ENCODE assay signal across 8 cellular contexts in genomic region chr1:19311503-19311930, GRCh38. TPM values are rescaled to one million over a fixed set of nuclear protein-coding genes. Genes with fewer than 3 reads are reported as not detected.
DNase-seq lines count a peak whose midpoint lies in the region; ATAC-seq lines count a peak whose summit lies in the region.

No MANE protein-coding gene starts in this region.

- H3K9ac ChIP-seq in HUES48 (ENCODE audit: low read depth, low read length) (peak overlapping the region; percentile 73; the same call in 1 of the 2 replicates), adipocyte (ENCODE audit: low read length) (peak overlapping the region; percentile 94), iPS-20b (ENCODE audit: low read depth, low read length) (peak overlapping the region; percentile 80)

- H3K27me3 ChIP-seq in HUES48 (ENCODE audit: control insufficient read depth, insufficient read depth, low read length): peaks cover 9% of the 10 kb centered on the region
- no peaks in the 10 kb centered on the region for H3K27me3 ChIP-seq in adipocyte (replicated peaks; ENCODE audit: control insufficient read depth, insufficient read depth, low read length)
- H3K27me3 ChIP-seq in iPS-20b (ENCODE audit: insufficient read depth, low read length): peaks cover 11% of the 10 kb centered on the region

- H3K27ac ChIP-seq in HUES48 (ENCODE audit: low read depth, low read length): no peak overlapping the region
- H3K27ac ChIP-seq in iPS-20b (ENCODE audit: low read length): no peak overlapping the region

- peak overlapping the region; percentile 89 for H3K27ac Mint-ChIP-seq in activated CD4-positive, alpha-beta T cell treated with anti-CD3 and anti-CD28 coated beads, Interleukin-2, amount 10 ng/mL, durations not matched to agents 24 days and 14 days
- peak overlapping the region; percentile 83 for H3K27ac Mint-ChIP-seq in stimulated activated effector memory CD8-positive, alpha-beta T cell treated with anti-CD3 and anti-CD28 coated beads, Interleukin-12 subunit alpha, Interleukin-12 subunit beta, amount 100 ng/mL, for 72 hours

- H3K9me3 ChIP-seq in HUES48 (ENCODE audit: control insufficient read depth, insufficient read depth, low read length): no peaks in the 10 kb centered on the region
- H3K9me3 ChIP-seq in adipocyte (ENCODE audit: control insufficient read depth, low read length): no peaks in the 10 kb centered on the region
- H3K9me3 ChIP-seq in iPS-20b (ENCODE audit: insufficient read depth, low read depth, low read length): no peaks in the 10 kb centered on the region

- no peaks in the 10 kb centered on the region for H3K27me3 Mint-ChIP-seq in activated CD4-positive, alpha-beta T cell treated with anti-CD3 and anti-CD28 coated beads, Interleukin-2, amount 10 ng/mL, durations not matched to agents 24 days and 14 days

- DNase-seq in activated CD4-positive, alpha-beta T cell treated with anti-CD3 and anti-CD28 coated beads, Interleukin-2, amount 10 ng/mL, durations not matched to agents 24 days and 14 days: no peak
- DNase-seq in activated CD4-positive, alpha-beta T cell treated with anti-CD3 and anti-CD28 coated beads for 1 hour: no peak
- no peak for DNase-seq in adipocyte (ENCODE audit: low read depth)
- no peak for DNase-seq in stimulated activated effector memory CD8-positive, alpha-beta T cell treated with anti-CD3 and anti-CD28 coated beads, Interleukin-12 subunit alpha, Interleukin-12 subunit beta, amount 100 ng/mL, for 72 hours (ENCODE audit: low spot score in 2 of 2)
- no peak for DNase-seq in DMS153 treated with DMSO at 0.1 percent for 48 hours (lab: John Stamatoyannopoulos, UW; ENCODE audit: unreplicated experiment)
- no peak for DNase-seq in NCI-H524 treated with DMSO at 0.1 percent for 48 hours (lab: John Stamatoyannopoulos, UW)

- H3K36me3 Mint-ChIP-seq in activated CD4-positive, alpha-beta T cell treated with anti-CD3 and anti-CD28 coated beads, Interleukin-2, amount 10 ng/mL, durations not matched to agents 24 days and 14 days (ENCODE audit: low read depth): peaks cover 9% of the 10 kb centered on the region
- peaks cover 26% of the 10 kb centered on the region for H3K36me3 Mint-ChIP-seq in stimulated activated effector memory CD8-positive, alpha-beta T cell treated with anti-CD3 and anti-CD28 coated beads, Interleukin-12 subunit alpha, Interleukin-12 subunit beta, amount 100 ng/mL, for 72 hours

- H3K4me3 ChIP-seq in HUES48 (ENCODE audit: low read depth, low read length) (peak overlapping the region; percentile 87), adipocyte (ENCODE audit: low read length) (peak overlapping the region; percentile 93), iPS-20b (ENCODE audit: low read length) (peak overlapping the region; percentile 85)

- peaks cover 35% of the 10 kb centered on the region for H3K4me1 Mint-ChIP-seq in activated CD4-positive, alpha-beta T cell treated with anti-CD3 and anti-CD28 coated beads, Interleukin-2, amount 10 ng/mL, durations not matched to agents 24 days and 14 days
- H3K4me1 Mint-ChIP-seq in stimulated activated effector memory CD8-positive, alpha-beta T cell treated with anti-CD3 and anti-CD28 coated beads, Interleukin-12 subunit alpha, Interleukin-12 subunit beta, amount 100 ng/mL, for 72 hours: peaks cover 49% of the 10 kb centered on the region

- H3K36me3 ChIP-seq in HUES48 (ENCODE audit: control insufficient read depth, insufficient read depth, low read length) (peaks cover 29% of the 10 kb centered on the region), adipocyte (ENCODE audit: control insufficient read depth, insufficient read depth, low read length, severe bottlenecking) (peaks cover 29% of the 10 kb centered on the region), iPS-20b (ENCODE audit: insufficient read depth, low read depth, low read length) (peaks cover 17% of the 10 kb centered on the region; the same call in 1 of the 2 replicates)

- ATAC-seq in stimulated activated effector memory CD8-positive, alpha-beta T cell treated with anti-CD3 and anti-CD28 coated beads, Interleukin-12 subunit alpha, Interleukin-12 subunit beta, amount 100 ng/mL, for 72 hours: peak; percentile 31

- H3K9me3 Mint-ChIP-seq in activated CD4-positive, alpha-beta T cell treated with anti-CD3 and anti-CD28 coated beads, Interleukin-2, amount 10 ng/mL, durations not matched to agents 24 days and 14 days: no peaks in the 10 kb centered on the region
- no peaks in the 10 kb centered on the region for H3K9me3 Mint-ChIP-seq in stimulated activated effector memory CD8-positive, alpha-beta T cell treated with anti-CD3 and anti-CD28 coated beads, Interleukin-12 subunit alpha, Interleukin-12 subunit beta, amount 100 ng/mL, for 72 hours

- H3K4me1 ChIP-seq in HUES48 (ENCODE audit: control insufficient read depth, insufficient read depth, low read length): 0 out of 2 replicates have a peak, but pooled peaks cover 6% of the 10 kb centered on the region
- H3K4me1 ChIP-seq in adipocyte (ENCODE audit: control insufficient read depth, insufficient read depth, low read length): peaks cover 32% of the 10 kb centered on the region
- no peaks in the 10 kb centered on the region for H3K4me1 ChIP-seq in iPS-20b (ENCODE audit: insufficient read depth, low read length)

- H3K4me3 Mint-ChIP-seq in activated CD4-positive, alpha-beta T cell treated with anti-CD3 and anti-CD28 coated beads, Interleukin-2, amount 10 ng/mL, durations not matched to agents 24 days and 14 days: peak overlapping the region; percentile 92
- peak overlapping the region; percentile 85 for H3K4me3 Mint-ChIP-seq in stimulated activated effector memory CD8-positive, alpha-beta T cell treated with anti-CD3 and anti-CD28 coated beads, Interleukin-12 subunit alpha, Interleukin-12 subunit beta, amount 100 ng/mL, for 72 hours

- intact Hi-C loops in activated CD4-positive, alpha-beta T cell treated with anti-CD3 and anti-CD28 coated beads, Interleukin-2, amount 10 ng/mL, durations not matched to agents 24 days and 14 days (cut with micrococcal nuclease): loop anchor here (1.0 kb wide), 1 partner anchor 173 kb away; no protein-coding TSS in a partner anchor

RNA-seq across cellular contexts. Expression of gene AKR7A2, which starts 0.4 kb away (rescaled TPM):
- 33.6 and 35.4 TPM in 2 replicates for total RNA-seq in activated CD4-positive, alpha-beta T cell treated with anti-CD3 and anti-CD28 coated beads, Interleukin-2, amount 10 ng/mL, durations not matched to agents 24 days and 14 days

RNA-seq across cellular contexts. Expression of gene SLC66A1, which starts 0.6 kb away (rescaled TPM):
- 9.2 and 10.1 TPM in 2 replicates for total RNA-seq in activated CD4-positive, alpha-beta T cell treated with anti-CD3 and anti-CD28 coated beads, Interleukin-2, amount 10 ng/mL, durations not matched to agents 24 days and 14 days

RNA-seq across cellular contexts. Expression of gene AKR7A3, which starts 22.9 kb away (rescaled TPM):
- 1.8 and 2.5 TPM in 2 replicates for total RNA-seq in activated CD4-positive, alpha-beta T cell treated with anti-CD3 and anti-CD28 coated beads, Interleukin-2, amount 10 ng/mL, durations not matched to agents 24 days and 14 days

RNA-seq across cellular contexts. Expression of gene MRTO4, which starts 59.9 kb away (rescaled TPM):
- total RNA-seq in activated CD4-positive, alpha-beta T cell treated with anti-CD3 and anti-CD28 coated beads, Interleukin-2, amount 10 ng/mL, durations not matched to agents 24 days and 14 days: 132 and 135 TPM in 2 replicates
